ENCODE assay signal across 23 cellular contexts in the genomic region with DNA sequence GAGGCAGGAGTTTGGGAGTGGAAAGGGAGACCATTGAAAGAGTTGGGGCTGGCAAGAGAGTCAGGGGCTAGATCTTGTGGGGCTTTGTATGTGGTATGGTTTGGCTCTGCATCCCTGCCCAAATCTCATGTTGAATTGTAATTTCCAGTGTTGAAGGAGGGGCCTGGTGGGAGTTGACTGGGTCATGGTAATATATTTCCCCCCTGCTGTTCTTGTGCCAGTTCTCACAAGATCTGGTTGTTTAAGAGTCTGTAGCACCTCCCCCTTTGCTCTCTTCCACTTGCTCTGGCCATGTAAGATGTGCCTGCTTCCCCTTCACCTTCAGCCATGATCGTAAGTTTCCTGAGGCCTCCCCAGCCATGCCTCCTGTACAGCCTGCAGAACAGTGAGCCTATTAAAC. TPM values are rescaled to one million over a fixed set of nuclear protein-coding genes. Genes with fewer than 3 reads are reported as not detected.
"Had no signal": no experiment of that assay in that cellular context is flagged by ENCODE, and none has a peak within 500 bp of the region (broad histone marks: within the 10 kb centered on the region; RNA-seq: fewer than 3 reads in every experiment).

No MANE protein-coding gene starts in this region.

- H3K27me3 ChIP-seq: breast epithelium, pancreas, sigmoid colon, spleen, tibial nerve had no signal

- H3K36me3 Mint-ChIP-seq: activated naive CD4-positive, alpha-beta T cell treated with anti-CD3 and anti-CD28 coated beads, Interleukin-2, amount 10 ng/mL, durations not matched to agents 7 days and 5 days; immature natural killer cell had no signal

- ATAC-seq: activated naive CD8-positive, alpha-beta T cell treated with anti-CD3 and anti-CD28 coated beads, Interleukin-2, amount 50 U/mL, for 24 hours; heart right ventricle; naive thymus-derived CD4-positive, alpha-beta T cell; pancreas had no signal

- H3K4me3 Mint-ChIP-seq: activated naive CD4-positive, alpha-beta T cell treated with anti-CD3 and anti-CD28 coated beads, Interleukin-2, amount 10 ng/mL, durations not matched to agents 7 days and 5 days; activated naive CD8-positive, alpha-beta T cell treated with anti-CD3 and anti-CD28 coated beads, Interleukin-2, amount 50 U/mL, for 24 hours; immature natural killer cell; naive thymus-derived CD4-positive, alpha-beta T cell; T-helper 1 cell treated with Interleukin-12 subunit alpha and Interleukin-12 subunit beta and Interleukin-4 antibody, amounts not matched to agents 30 μg/mL and 1 μg/mL, for 36 hours had no signal

- H3K9me3 Mint-ChIP-seq: activated naive CD4-positive, alpha-beta T cell treated with anti-CD3 and anti-CD28 coated beads, Interleukin-2, amount 10 ng/mL, durations not matched to agents 7 days and 5 days; activated naive CD8-positive, alpha-beta T cell treated with anti-CD3 and anti-CD28 coated beads, Interleukin-2, amount 50 U/mL, for 24 hours; T-helper 1 cell treated with Interleukin-12 subunit alpha and Interleukin-12 subunit beta and Interleukin-4 antibody, amounts not matched to agents 30 μg/mL and 1 μg/mL, for 36 hours had no signal

- H3K27ac ChIP-seq: breast epithelium, heart right ventricle, pancreas, sigmoid colon, spleen, tibial nerve, VCaP had no signal

- H3K4me3 ChIP-seq: breast epithelium, heart right ventricle, pancreas, sigmoid colon, spleen, tibial nerve had no signal

- H3K36me3 ChIP-seq: breast epithelium, heart right ventricle, pancreas, sigmoid colon, spleen, tibial nerve had no signal

- FAIRE-seq: pancreas, urothelium cell line had no signal

- H3K9me3 ChIP-seq: breast epithelium, heart right ventricle, pancreas, sigmoid colon, spleen, tibial nerve had no signal

- H3K4me1 Mint-ChIP-seq: activated naive CD4-positive, alpha-beta T cell treated with anti-CD3 and anti-CD28 coated beads, Interleukin-2, amount 10 ng/mL, durations not matched to agents 7 days and 5 days; activated naive CD8-positive, alpha-beta T cell treated with anti-CD3 and anti-CD28 coated beads, Interleukin-2, amount 50 U/mL, for 24 hours; immature natural killer cell; naive thymus-derived CD4-positive, alpha-beta T cell had no signal

- H3K27ac Mint-ChIP-seq: activated naive CD4-positive, alpha-beta T cell treated with anti-CD3 and anti-CD28 coated beads, Interleukin-2, amount 10 ng/mL, durations not matched to agents 7 days and 5 days; activated naive CD8-positive, alpha-beta T cell treated with anti-CD3 and anti-CD28 coated beads, Interleukin-2, amount 50 U/mL, for 24 hours; immature natural killer cell; naive thymus-derived CD4-positive, alpha-beta T cell; T-helper 1 cell treated with Interleukin-12 subunit alpha and Interleukin-12 subunit beta and Interleukin-4 antibody, amounts not matched to agents 30 μg/mL and 1 μg/mL, for 36 hours had no signal

- DNase-seq: activated CD4-positive, alpha-beta T cell treated with anti-CD3 and anti-CD28 coated beads, Interleukin-2, amount 50 U/mL, for 1 hour; activated CD4-positive, CD25-positive, alpha-beta regulatory T cell treated with anti-CD3 and anti-CD28 coated beads, Interleukin-2, amount 50 U/mL, for 72 hours; activated CD8-positive, alpha-beta memory T cell treated with anti-CD3 and anti-CD28 coated beads for 24 hours; activated CD8-positive, alpha-beta memory T cell treated with anti-CD3 and anti-CD28 coated beads, Interleukin-2, amount 50 U/mL, for 48 hours; activated effector memory CD4-positive, alpha-beta T cell treated with Interleukin-2 at 50 U/mL for 16 hours; activated naive CD4-positive, alpha-beta T cell treated with anti-CD3 and anti-CD28 coated beads, Interleukin-2, amount 10 ng/mL, durations not matched to agents 7 days and 5 days; activated naive CD8-positive, alpha-beta T cell treated with anti-CD3 and anti-CD28 coated beads, Interleukin-2, amount 50 U/mL, for 24 hours; activated T-cell treated with anti-CD3 and anti-CD28 coated beads, Interleukin-2, amount 50 U/mL, for 48 hours; aorta; effector CD4-positive, alpha-beta T cell; heart right ventricle; immature natural killer cell; mesendoderm; naive thymus-derived CD4-positive, alpha-beta T cell; pancreas; sigmoid colon; spleen; stimulated activated naive CD4-positive, alpha-beta T cell had no signal

RNA-seq across cellular contexts. Expression of a gene that starts 10.1 kb away (rescaled TPM):
- polyA plus RNA-seq: immature natural killer cell; naive thymus-derived CD4-positive, alpha-beta T cell had no signal
